19 cellular contexts compared by ENCODE assay signal in the genomic region with DNA sequence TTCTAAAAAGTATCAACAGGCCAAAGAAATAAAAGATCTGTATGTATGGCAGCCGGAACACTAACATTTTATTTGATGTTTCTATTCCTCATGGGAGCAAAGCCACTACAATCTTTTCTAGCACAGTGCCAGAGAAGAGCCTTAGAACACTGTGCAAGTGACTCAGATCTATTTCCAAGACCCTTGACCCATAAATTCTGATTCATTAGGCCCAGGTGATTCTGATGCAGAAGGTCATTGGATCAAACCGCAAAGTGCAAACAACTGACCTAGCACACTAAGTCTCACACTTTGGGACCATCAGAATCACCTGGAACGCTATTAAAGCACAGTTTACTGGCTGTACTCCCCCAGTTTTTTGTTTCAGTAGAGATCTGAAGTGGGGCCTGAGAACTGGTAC.
"Had no signal": no experiment of that assay in that cellular context is flagged by ENCODE, and none has a peak within 500 bp of the region (broad histone marks: within the 10 kb centered on the region; RNA-seq: fewer than 3 reads in every experiment).

No MANE protein-coding gene starts in this region.

- H3K4me3 Mint-ChIP-seq: activated CD4-positive, alpha-beta T cell treated with anti-CD3 and anti-CD28 coated beads, Interleukin-2, amount 10 ng/mL, durations not matched to agents 24 days and 14 days; activated CD8-positive, alpha-beta T cell treated with anti-CD3 and anti-CD28 coated beads for 36 hours; activated naive CD4-positive, alpha-beta T cell treated with anti-CD3 and anti-CD28 coated beads, Interleukin-2, amount 10 ng/mL, durations not matched to agents 7 days and 5 days; activated naive CD8-positive, alpha-beta T cell treated with anti-CD3 and anti-CD28 coated beads, Interleukin-2, amount 50 U/mL, for 24 hours; activated T-cell treated with anti-CD3 and anti-CD28 coated beads, Interleukin-2, amount 50 U/mL, for 4 hours; dendritic cell treated with granulocyte-macrophage colony-stimulating factor and Interleukin-4, amounts not matched to agents 40 ng/mL and 50 ng/mL, for 4 days; stimulated activated naive CD8-positive, alpha-beta T cell treated with anti-CD3 and anti-CD28 coated beads, Interleukin-15, Interleukin-2, amounts not matched to agents 100 ng/mL and 50 ng/mL, for 24 hours; T-helper 2 cell treated with Interferon-gamma antibody and Interleukin-4, amounts not matched to agents 5 μg/mL and 100 μg/mL, for 36 hours had no signal

- H3K27ac Mint-ChIP-seq: activated CD4-positive, alpha-beta T cell treated with anti-CD3 and anti-CD28 coated beads, Interleukin-2, amount 10 ng/mL, durations not matched to agents 24 days and 14 days; activated CD8-positive, alpha-beta T cell treated with anti-CD3 and anti-CD28 coated beads for 36 hours; activated naive CD4-positive, alpha-beta T cell treated with anti-CD3 and anti-CD28 coated beads, Interleukin-2, amount 10 ng/mL, durations not matched to agents 7 days and 5 days; activated naive CD8-positive, alpha-beta T cell treated with anti-CD3 and anti-CD28 coated beads, Interleukin-2, amount 50 U/mL, for 24 hours; dendritic cell treated with granulocyte-macrophage colony-stimulating factor and Interleukin-4, amounts not matched to agents 40 ng/mL and 50 ng/mL, for 4 days; stimulated activated naive CD8-positive, alpha-beta T cell treated with anti-CD3 and anti-CD28 coated beads, Interleukin-15, Interleukin-2, amounts not matched to agents 100 ng/mL and 50 ng/mL, for 24 hours; T-helper 2 cell treated with Interferon-gamma antibody and Interleukin-4, amounts not matched to agents 5 μg/mL and 100 μg/mL, for 36 hours had no signal

- H3K4me1 ChIP-seq: breast epithelium, gastrocnemius medialis, tibial nerve, uterus had no signal

- ATAC-seq: activated CD8-positive, alpha-beta T cell treated with anti-CD3 and anti-CD28 coated beads for 36 hours; activated naive CD8-positive, alpha-beta T cell treated with anti-CD3 and anti-CD28 coated beads, Interleukin-2, amount 50 U/mL, for 24 hours; activated T-cell treated with anti-CD3 and anti-CD28 coated beads, Interleukin-2, amount 50 U/mL, for 4 hours; gastrocnemius medialis; left ventricle myocardium superior; right cardiac atrium had no signal

- DNase-seq: activated CD4-positive, alpha-beta T cell treated with anti-CD3 and anti-CD28 coated beads, Interleukin-2, amount 10 ng/mL, durations not matched to agents 24 days and 14 days; activated CD8-positive, alpha-beta T cell treated with anti-CD3 and anti-CD28 coated beads for 36 hours; activated naive CD4-positive, alpha-beta T cell treated with anti-CD3 and anti-CD28 coated beads, Interleukin-2, amount 10 ng/mL, durations not matched to agents 7 days and 5 days; activated naive CD8-positive, alpha-beta T cell treated with anti-CD3 and anti-CD28 coated beads, Interleukin-2, amount 50 U/mL, for 24 hours; activated T-cell treated with anti-CD3 and anti-CD28 coated beads, Interleukin-2, amount 50 U/mL, for 4 hours; anterior cingulate cortex; cerebellar nuclear complex; effector memory CD4-positive, alpha-beta T cell; gastrocnemius medialis; head of caudate nucleus; left ventricle myocardium superior; occipital lobe; right cardiac atrium; uterus had no signal

- H3K27me3 Mint-ChIP-seq: activated CD4-positive, alpha-beta T cell treated with anti-CD3 and anti-CD28 coated beads, Interleukin-2, amount 10 ng/mL, durations not matched to agents 24 days and 14 days; activated CD8-positive, alpha-beta T cell treated with anti-CD3 and anti-CD28 coated beads for 36 hours; activated naive CD4-positive, alpha-beta T cell treated with anti-CD3 and anti-CD28 coated beads, Interleukin-2, amount 10 ng/mL, durations not matched to agents 7 days and 5 days; activated naive CD8-positive, alpha-beta T cell treated with anti-CD3 and anti-CD28 coated beads, Interleukin-2, amount 50 U/mL, for 24 hours; dendritic cell treated with granulocyte-macrophage colony-stimulating factor and Interleukin-4, amounts not matched to agents 40 ng/mL and 50 ng/mL, for 4 days; stimulated activated naive CD8-positive, alpha-beta T cell treated with anti-CD3 and anti-CD28 coated beads, Interleukin-15, Interleukin-2, amounts not matched to agents 100 ng/mL and 50 ng/mL, for 24 hours had no signal

- H3K9me3 Mint-ChIP-seq: activated CD4-positive, alpha-beta T cell treated with anti-CD3 and anti-CD28 coated beads, Interleukin-2, amount 10 ng/mL, durations not matched to agents 24 days and 14 days; activated CD8-positive, alpha-beta T cell treated with anti-CD3 and anti-CD28 coated beads for 36 hours; activated naive CD4-positive, alpha-beta T cell treated with anti-CD3 and anti-CD28 coated beads, Interleukin-2, amount 10 ng/mL, durations not matched to agents 7 days and 5 days; activated naive CD8-positive, alpha-beta T cell treated with anti-CD3 and anti-CD28 coated beads, Interleukin-2, amount 50 U/mL, for 24 hours; activated T-cell treated with anti-CD3 and anti-CD28 coated beads, Interleukin-2, amount 50 U/mL, for 4 hours; dendritic cell treated with granulocyte-macrophage colony-stimulating factor and Interleukin-4, amounts not matched to agents 40 ng/mL and 50 ng/mL, for 4 days; stimulated activated naive CD8-positive, alpha-beta T cell treated with anti-CD3 and anti-CD28 coated beads, Interleukin-15, Interleukin-2, amounts not matched to agents 100 ng/mL and 50 ng/mL, for 24 hours; T-helper 2 cell treated with Interferon-gamma antibody and Interleukin-4, amounts not matched to agents 5 μg/mL and 100 μg/mL, for 36 hours had no signal

- H3K27me3 ChIP-seq: breast epithelium, gastrocnemius medialis, tibial nerve, uterus had no signal

- H3K4me3 ChIP-seq: breast epithelium, gastrocnemius medialis, tibial nerve, uterus had no signal

- H3K27ac ChIP-seq: breast epithelium, gastrocnemius medialis, tibial nerve, uterus had no signal
